Comparison of ENCODE assay signal across 8 cellular contexts in the genomic region with DNA sequence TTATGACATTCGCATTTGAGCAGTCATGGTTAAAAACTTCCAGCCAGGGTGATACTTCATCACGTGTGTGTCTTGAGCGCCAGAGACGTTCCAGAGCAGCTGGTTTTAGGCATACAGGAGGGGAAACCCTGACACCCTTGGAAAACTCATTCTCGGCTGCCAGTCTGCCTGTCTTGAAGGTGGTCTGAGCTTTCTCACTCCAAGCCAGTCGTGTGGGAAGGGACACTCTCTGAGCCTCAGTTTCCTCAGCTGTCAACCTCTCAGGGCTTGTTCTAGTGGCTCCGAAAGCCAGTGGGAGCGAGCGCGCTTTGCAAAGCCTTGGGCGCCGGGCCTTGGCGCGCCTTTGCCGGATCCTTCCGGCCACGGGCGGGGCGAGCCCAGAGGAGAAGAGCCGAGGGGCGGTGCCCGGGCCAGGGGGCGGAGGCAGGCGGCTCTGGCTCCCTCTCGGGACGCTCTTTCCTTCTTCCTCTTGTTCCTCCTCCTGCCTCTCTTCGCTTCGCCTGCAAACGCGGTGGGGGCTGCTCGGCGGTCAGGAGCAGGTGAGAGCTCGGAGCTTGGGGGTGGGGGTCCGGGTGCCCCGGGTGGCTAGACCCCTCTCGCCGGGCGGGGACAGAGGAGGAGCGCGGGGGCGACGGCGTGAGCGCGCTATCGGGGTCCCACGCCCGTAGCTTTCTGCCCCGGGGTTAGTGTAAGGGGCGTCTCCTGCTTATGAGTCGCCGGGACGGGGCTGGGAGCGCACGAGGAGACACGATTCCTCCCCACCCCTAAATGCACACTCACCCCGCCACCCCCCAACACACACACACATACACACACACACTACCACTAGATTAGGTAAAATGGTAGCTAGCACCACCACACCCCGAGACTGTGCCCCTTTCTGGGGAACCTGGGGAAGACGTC. TPM values are rescaled to one million over a fixed set of nuclear protein-coding genes. Genes with fewer than 3 reads are reported as not detected.
DNase-seq lines count a peak whose midpoint lies in the region; ATAC-seq and TF ChIP-seq lines count a peak whose summit lies in the region.

LDAF1 (plus strand) TSS at position 467 of the 903 bp plus-strand sequence. CDS start 2,509 bp downstream, outside the sequence.

- H3K27me3 Mint-ChIP-seq in Caco-2 (ENCODE audit: insufficient read depth, unreplicated experiment) = no peaks in the 10 kb centered on the region
- H3K27me3 Mint-ChIP-seq in stimulated activated naive CD8-positive, alpha-beta T cell treated with anti-CD3 and anti-CD28 coated beads, Interleukin-15, Interleukin-2, amounts not matched to agents 100 ng/mL and 50 ng/mL, for 24 hours = no peaks in the 10 kb centered on the region

- no peak within 1 kb of the TSS for H3K27ac Mint-ChIP-seq in Caco-2 (ENCODE audit: unreplicated experiment)
- H3K27ac Mint-ChIP-seq in stimulated activated naive CD8-positive, alpha-beta T cell treated with anti-CD3 and anti-CD28 coated beads, Interleukin-15, Interleukin-2, amounts not matched to agents 100 ng/mL and 50 ng/mL, for 24 hours = peak within 1 kb of the TSS; percentile 40

- H3K4me1 Mint-ChIP-seq in Caco-2 (ENCODE audit: low read depth, unreplicated experiment) = no peaks in the 10 kb centered on the region
- H3K4me1 Mint-ChIP-seq in stimulated activated naive CD8-positive, alpha-beta T cell treated with anti-CD3 and anti-CD28 coated beads, Interleukin-15, Interleukin-2, amounts not matched to agents 100 ng/mL and 50 ng/mL, for 24 hours (ENCODE audit: low read depth) = peaks cover 23% of the 10 kb centered on the region

- peak; percentile 10 for TF ChIP-seq RAD21 in neural cell (conservative IDR thresholded peaks at IDR 0.05)

- peaks cover 16% of the 10 kb centered on the region for H3K36me3 Mint-ChIP-seq in Caco-2 (ENCODE audit: insufficient read depth, unreplicated experiment)
- peaks cover 8% of the 10 kb centered on the region for H3K36me3 Mint-ChIP-seq in stimulated activated naive CD8-positive, alpha-beta T cell treated with anti-CD3 and anti-CD28 coated beads, Interleukin-15, Interleukin-2, amounts not matched to agents 100 ng/mL and 50 ng/mL, for 24 hours (ENCODE audit: low read depth)

- H3K27ac ChIP-seq in HUES6 (ENCODE audit: low read depth, low read length) (no peak within 1 kb of the TSS), neural cell (ENCODE audit: low read length) (no peak within 1 kb of the TSS)

- H3K27me3 ChIP-seq in Caco-2 (replicated peaks; ENCODE audit: control insufficient read depth, insufficient read depth, low read length) (no peaks in the 10 kb centered on the region), HUES6 (ENCODE audit: control insufficient read depth, insufficient read depth, low read length) (no peaks in the 10 kb centered on the region), neural cell (ENCODE audit: insufficient read depth, low read depth, low read length) (peaks cover 10% of the 10 kb centered on the region)

- peak within 1 kb of the TSS; percentile 26 for H3K4me2 ChIP-seq in neural cell (ENCODE audit: low read length)

- H2AFZ ChIP-seq in neural cell (ENCODE audit: low read depth, low read length) = peak within 1 kb of the TSS; percentile 72

- H3K36me3 ChIP-seq in Caco-2 (ENCODE audit: control insufficient read depth, insufficient read depth, low read length) (no peaks in the 10 kb centered on the region), HUES6 (ENCODE audit: control insufficient read depth, insufficient read depth, low read length) (peaks cover 25% of the 10 kb centered on the region), neural cell (ENCODE audit: insufficient read depth, low read length) (no peaks in the 10 kb centered on the region)

- H3K9me3 Mint-ChIP-seq in Caco-2 (ENCODE audit: unreplicated experiment) = no peaks in the 10 kb centered on the region
- no peaks in the 10 kb centered on the region for H3K9me3 Mint-ChIP-seq in stimulated activated naive CD8-positive, alpha-beta T cell treated with anti-CD3 and anti-CD28 coated beads, Interleukin-15, Interleukin-2, amounts not matched to agents 100 ng/mL and 50 ng/mL, for 24 hours

- H3K9me3 ChIP-seq in Caco-2 (no peaks in the 10 kb centered on the region), HUES6 (ENCODE audit: control insufficient read depth, insufficient read depth, low read depth, low read length) (no peaks in the 10 kb centered on the region), neural cell (ENCODE audit: low read length) (no peaks in the 10 kb centered on the region)

- no peaks in the 10 kb centered on the region for H3F3A ChIP-seq in neural cell (ENCODE audit: insufficient read depth, low read length, poor library complexity, severe bottlenecking)

- CTCF ChIA-PET in Caco-2 (lab: Charles Lee) = interaction anchor here (0.7 to 1.5 kb wide), 3 partner anchors 30 to 143 kb away, joined by 3 to 9 read pairs (median 3); no protein-coding TSS in a partner anchor

- H3K4me3 ChIP-seq in Caco-2 (ENCODE audit: low read depth, low read length) (peak within 1 kb of the TSS; percentile 74), HUES6 (ENCODE audit: low read depth, low read length) (peak within 1 kb of the TSS; percentile 81), fibroblast of villous mesenchyme (ENCODE audit: low read depth, low read length) (peak within 1 kb of the TSS; percentile 83), neural cell (ENCODE audit: low read length) (peak within 1 kb of the TSS; percentile 84)

- no peaks in the 10 kb centered on the region for H4K20me1 ChIP-seq in neural cell (ENCODE audit: insufficient read depth)

- H3K4me1 ChIP-seq in Caco-2 = no peaks in the 10 kb centered on the region
- peaks cover 9% of the 10 kb centered on the region; the same call in 1 of the 2 replicates for H3K4me1 ChIP-seq in HUES6 (ENCODE audit: control insufficient read depth, insufficient read depth, low read length)

- POLR2A ChIA-PET in Caco-2 (lab: Charles Lee) = interaction anchor here (0.8 kb wide), 1 partner anchor 142 kb away, joined by 4 read pairs; no protein-coding TSS in a partner anchor

- BruUV-seq in Caco-2 (replicated peaks; lab: Mats Ljungman, UMichigan) = no TSS peak

- H3K79me2 ChIP-seq in neural cell (replicated peaks; ENCODE audit: insufficient read depth, low read length) = no peaks in the 10 kb centered on the region

- intact Hi-C loops in Caco-2 (cut with micrococcal nuclease; ENCODE audit: unreplicated experiment) = loop anchor here (5.0 kb wide), 1 partner anchor 306 kb away; no protein-coding TSS in a partner anchor

- TF ChIP-seq CTCF in Caco-2 (IDR thresholded peaks at IDR 0.05; ENCODE audit: insufficient read depth in 1 of 2, low read depth in 1 of 2, low read length in 1 of 2, severe bottlenecking in 1 of 2, unreplicated experiment in 1 of 2) = no peak
- no peak for TF ChIP-seq CTCF in fibroblast of villous mesenchyme (IDR thresholded peaks at IDR 0.05; ENCODE audit: insufficient read depth, low read depth, low read length)
- no peak for TF ChIP-seq CTCF in neural cell (IDR thresholded peaks at IDR 0.05; ENCODE audit: poor library complexity, severe bottlenecking)

- DNase-seq in Caco-2 (peak; percentile 80 to 86), RPMI8226 (peak; percentile 92), fibroblast of villous mesenchyme (ENCODE audit: low read depth) (peak; percentile 78)
- DNase-seq in activated T-helper 9 cell treated with anti-CD3 and anti-CD28 coated beads, Interleukin-2, amount 50 U/mL, for 16 hours (ENCODE audit: low read depth) = peak; percentile 68

- peak; percentile 90 for ATAC-seq in GM21381 (IDR thresholded peaks at IDR 0.05; ENCODE audit: unreplicated experiment)

- no peaks in the 10 kb centered on the region for H3K9me2 ChIP-seq in neural cell (ENCODE audit: insufficient read depth, low read length)

- H3K9ac ChIP-seq in HUES6 (ENCODE audit: low read length) = peak within 1 kb of the TSS; percentile 59
- peak within 1 kb of the TSS; percentile 68 for H3K9ac ChIP-seq in neural cell (ENCODE audit: low read length)

- H3K4me3 Mint-ChIP-seq in Caco-2 (ENCODE audit: unreplicated experiment) = peak within 1 kb of the TSS; percentile 99
- peak within 1 kb of the TSS; percentile 86 for H3K4me3 Mint-ChIP-seq in stimulated activated naive CD8-positive, alpha-beta T cell treated with anti-CD3 and anti-CD28 coated beads, Interleukin-15, Interleukin-2, amounts not matched to agents 100 ng/mL and 50 ng/mL, for 24 hours

- TF ChIP-seq EP300 in neural cell (conservative IDR thresholded peaks at IDR 0.05; ENCODE audit: poor library complexity, severe bottlenecking) = no peak

TF ChIP-seq in neural cell, 6 proteins besides CTCF, POLR2A, EP300 and RAD21:
- no peak for TF ChIP-seq TAF1 (IDR thresholded peaks at IDR 0.05; ENCODE audit: low read depth)
- peak; percentile 19 for TF ChIP-seq SMC3 (conservative IDR thresholded peaks at IDR 0.05; ENCODE audit: poor library complexity)
- TF ChIP-seq MXI1 (conservative IDR thresholded peaks at IDR 0.05; ENCODE audit: poor library complexity, severe bottlenecking) = peak; percentile 18
TF ChIP-seq in neural cell: peak in this region for 2.

RNA-seq across cellular contexts. Expression of gene LDAF1, which starts in this region (rescaled TPM):
- total RNA-seq in Caco-2 (2022) (12.9 and 16.7 TPM in 2 replicates), fibroblast of villous mesenchyme (41.9 and 47.9 TPM in 2 replicates)
- 10.8 and 25.4 TPM in 2 replicates for polyA plus RNA-seq in neural cell
- polyA minus RNA-seq in neural cell = 6.9 and 9.3 TPM in 2 replicates
